Comparison of ENCODE assay signal across 1 cellular context in the genomic region with DNA sequence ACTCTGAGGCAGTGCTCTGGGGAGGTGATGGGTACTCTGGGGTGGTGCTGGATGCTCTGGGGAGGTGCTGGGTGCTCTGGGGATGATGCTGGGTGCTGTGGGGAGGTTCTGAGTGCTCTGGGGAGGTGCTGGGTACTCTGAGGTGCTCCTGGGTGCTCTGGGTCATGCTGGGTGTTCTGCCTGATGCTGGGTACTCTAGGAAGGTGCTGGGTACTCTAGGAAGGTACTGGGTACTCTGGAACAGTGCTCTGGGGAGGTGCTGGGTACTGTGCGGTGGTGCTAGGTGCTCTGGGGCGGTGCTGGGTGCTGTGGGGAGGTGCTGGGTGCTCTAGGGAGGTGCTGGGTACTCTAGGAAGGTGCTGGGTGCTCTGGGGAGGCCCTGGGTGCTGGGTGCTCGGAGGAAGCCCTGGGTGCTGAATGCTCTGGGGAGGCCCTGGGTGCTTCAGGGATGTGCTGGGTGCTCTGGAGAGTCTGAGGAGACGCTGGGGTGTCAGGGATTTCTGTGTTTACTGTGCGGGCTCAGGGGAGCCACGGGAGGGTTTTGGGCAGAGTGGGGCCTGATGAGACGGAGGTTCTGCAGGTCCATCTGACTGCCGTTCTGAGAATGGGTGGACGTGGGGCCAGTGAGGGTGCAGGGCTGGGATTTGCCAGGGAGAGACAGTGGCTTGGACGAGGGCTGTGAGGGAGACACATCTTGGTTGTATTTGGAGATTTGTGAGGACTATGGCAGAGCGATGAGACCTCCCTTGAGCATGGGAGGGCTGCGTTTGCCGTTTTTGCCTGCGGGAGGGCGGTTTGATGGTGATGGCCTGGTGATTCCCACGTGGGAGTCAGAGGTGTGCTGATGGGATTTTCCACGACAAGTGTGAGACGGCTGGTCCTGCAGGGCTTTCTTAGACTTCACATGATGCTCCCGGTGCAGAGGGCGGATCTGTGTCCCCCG.
TF ChIP-seq lines count a peak whose summit lies in the region.

No MANE protein-coding gene starts in this region.

TF ChIP-seq in IMR-90, 13 proteins besides CTCF, POLR2A, EP300 and RAD21:
- TF ChIP-seq MAFK (IDR thresholded peaks at IDR 0.05; ENCODE audit: low read depth, low read length) (no peak), USF2 (IDR thresholded peaks at IDR 0.05; ENCODE audit: low read depth, low read length) (no peak), ELK1 (IDR thresholded peaks at IDR 0.05; ENCODE audit: borderline replicate concordance, low read depth, low read length) (no peak), RCOR1 (IDR thresholded peaks at IDR 0.05; ENCODE audit: insufficient replicate concordance, low read length) (no peak), BHLHE40 (IDR thresholded peaks at IDR 0.05; ENCODE audit: low read depth, low read length) (no peak), CHD1 (IDR thresholded peaks at IDR 0.05; ENCODE audit: low read depth, low read length) (no peak), MAZ (IDR thresholded peaks at IDR 0.05; ENCODE audit: borderline replicate concordance, low read depth, low read length) (no peak), RFX5 (IDR thresholded peaks at IDR 0.05; ENCODE audit: low read depth, low read length) (no peak), NFE2L2 (IDR thresholded peaks at IDR 0.05; ENCODE audit: low read depth, low read length) (no peak), CEBPB (IDR thresholded peaks at IDR 0.05; ENCODE audit: low read depth, low read length) (no peak), SMC3 (IDR thresholded peaks at IDR 0.05; ENCODE audit: low read depth, low read length) (no peak), FOS (IDR thresholded peaks at IDR 0.05; ENCODE audit: low read depth, low read length) (no peak), MXI1 (IDR thresholded peaks at IDR 0.05; ENCODE audit: borderline replicate concordance, low read depth, low read length) (no peak)
TF ChIP-seq in IMR-90: peak in this region for 0.
